In genomic region chr5:10321882-10322281, GRCh38 we compare ENCODE assay signal across 32 cellular contexts. TPM values are rescaled to one million over a fixed set of nuclear protein-coding genes. Genes with fewer than 3 reads are reported as not detected.
"Had no signal": no experiment of that assay in that cellular context is flagged by ENCODE, and none has a peak within 500 bp of the region (broad histone marks: within the 10 kb centered on the region; RNA-seq: fewer than 3 reads in every experiment).

No MANE protein-coding gene starts in this region.

- DNase-seq: activated B cell treated with CpG ODN at 0.5 μM for 24 hours; activated CD4-positive, alpha-beta memory T cell treated with anti-CD3 and anti-CD28 coated beads for 36 hours; activated CD4-positive, alpha-beta T cell treated with anti-CD3 and anti-CD28 coated beads for 4 hours; activated CD4-positive, alpha-beta T cell treated with anti-CD3 and anti-CD28 coated beads, Interleukin-2, amount 10 ng/mL, durations not matched to agents 24 days and 14 days; activated CD4-positive, alpha-beta T cell treated with anti-CD3 and anti-CD28 coated beads, Interleukin-2, amount 50 U/mL, for 1 hour; activated CD4-positive, alpha-beta T cell treated with anti-CD3 and anti-CD28 coated beads, Interleukin-2, amount 50 U/mL, for 4 hours; activated CD4-positive, CD25-positive, alpha-beta regulatory T cell treated with anti-CD3 and anti-CD28 coated beads, Interleukin-2, amount 50 U/mL, for 72 hours; activated CD8-positive, alpha-beta memory T cell treated with anti-CD3 and anti-CD28 coated beads, Interleukin-2, amount 50 U/mL, for 4 hours; activated CD8-positive, alpha-beta T cell treated with anti-CD3 and anti-CD28 coated beads for 36 hours; activated effector memory CD4-positive, alpha-beta T cell treated with anti-CD3 and anti-CD28 coated beads, Interleukin-2, amount 50 U/mL, for 16 hours; activated gamma-delta T cell treated with Interleukin-2 at 50 U/mL for 16 hours; activated naive CD4-positive, alpha-beta T cell; activated naive CD4-positive, alpha-beta T cell treated with anti-CD3 and anti-CD28 coated beads for 36 hours; activated naive CD4-positive, alpha-beta T cell treated with anti-CD3 and anti-CD28 coated beads, Interleukin-2, amount 50 U/mL, for 16 hours; activated naive CD8-positive, alpha-beta T cell treated with anti-CD3 and anti-CD28 coated beads for 36 hours; activated T-cell treated with anti-CD3 and anti-CD28 coated beads for 4 hours; activated T-cell treated with anti-CD3 and anti-CD28 coated beads, Interleukin-2, amount 50 U/mL, for 1 hour; activated T-cell treated with anti-CD3 and anti-CD28 coated beads, Interleukin-2, amount 50 U/mL, for 4 hours; activated T-cell treated with anti-CD3 and anti-CD28 coated beads, Interleukin-2, amount 50 U/mL, for 72 hours; amniotic stem cell; aorta; caudate nucleus; cerebellar nuclear complex; T-helper 2 cell; T-helper 9 cell had no signal

- H3K36me3 ChIP-seq: adrenal gland, cardiac muscle cell had no signal

- H3K9me3 ChIP-seq: adrenal gland had no signal

- H3K4me3 ChIP-seq: adrenal gland, cardiac muscle cell had no signal

- H3K4me1 ChIP-seq: adrenal gland had no signal

- FAIRE-seq: bronchial epithelial cell, TTC549 had no signal

- H3K27ac ChIP-seq: adrenal gland, cardiac muscle cell, VCaP had no signal

- ATAC-seq: activated CD8-positive, alpha-beta T cell treated with anti-CD3 and anti-CD28 coated beads for 36 hours; activated naive CD4-positive, alpha-beta T cell treated with anti-CD3 and anti-CD28 coated beads, Interleukin-2, amount 50 U/mL, for 72 hours; activated T-cell treated with anti-CD3 and anti-CD28 coated beads, Interleukin-2, amount 50 U/mL, for 4 hours; activated T-cell treated with anti-CD3 and anti-CD28 coated beads, Interleukin-2, amount 50 U/mL, for 72 hours; activated T-helper 17 cell treated with anti-CD3 and anti-CD28 coated beads, Interleukin-2, amount 50 U/mL, for 72 hours had no signal

- H3K27me3 ChIP-seq: adrenal gland, cardiac muscle cell had no signal

RNA-seq across cellular contexts. Expression of gene CMBL, which starts 14.2 kb away (rescaled TPM):
- total RNA-seq: activated B cell treated with CpG ODN at 0.5 μM for 24 hours had no signal
